8 cellular contexts compared by ENCODE assay signal in the genomic region with DNA sequence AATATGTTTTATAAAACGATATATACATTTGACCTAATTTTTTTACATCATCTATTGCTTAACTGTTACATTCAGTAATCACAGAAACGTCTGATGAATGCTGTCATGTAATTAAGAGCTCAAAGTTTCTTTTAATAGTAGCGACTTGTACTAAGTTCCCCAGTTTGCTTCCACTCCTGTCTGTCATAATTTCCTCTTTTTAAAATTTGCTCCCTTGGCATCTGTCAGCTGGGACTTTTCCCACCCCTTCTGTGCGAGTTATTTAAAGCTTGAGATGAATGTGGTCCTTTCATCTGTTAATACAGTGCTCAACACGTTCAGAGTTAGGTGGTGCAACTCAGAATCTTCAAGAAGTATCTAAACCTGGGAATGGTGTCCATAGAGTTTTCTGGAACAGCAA. TPM values are rescaled to one million over a fixed set of nuclear protein-coding genes. Genes with fewer than 3 reads are reported as not detected.
DNase-seq lines count a peak whose midpoint lies in the region; ATAC-seq lines count a peak whose summit lies in the region.

No MANE protein-coding gene starts in this region.

- DNase-seq in GF-D8 (lab: John Stamatoyannopoulos, UW) (peak; percentile 36), NOMO-1 (lab: John Stamatoyannopoulos, UW; ENCODE audit: unreplicated experiment in 2 of 2) (peak; percentile 11 to 69), NCI-H2196 (lab: John Stamatoyannopoulos, UW; ENCODE audit: unreplicated experiment) (no peak)
- DNase-seq in natural killer cell treated with Interleukin-12 subunit alpha and Interleukin-12 subunit beta and Interleukin-15 and Interleukin-18, amount 100 ng/mL, for 72 hours (ENCODE audit: low spot score): no peak

- no peak for ATAC-seq in natural killer cell treated with Interleukin-12 subunit alpha and Interleukin-12 subunit beta and Interleukin-15 and Interleukin-18, amount 100 ng/mL, for 72 hours
- ATAC-seq in GM21737 (IDR thresholded peaks at IDR 0.05; ENCODE audit: unreplicated experiment) (no peak), HG03354 (IDR thresholded peaks at IDR 0.05; ENCODE audit: poor library complexity, severe bottlenecking, unreplicated experiment) (no peak), HG03159 (IDR thresholded peaks at IDR 0.05; ENCODE audit: unreplicated experiment) (no peak)

- peak overlapping the region; percentile 98 for H3K4me3 Mint-ChIP-seq in dendritic cell treated with granulocyte-macrophage colony-stimulating factor and Interleukin-4, amounts not matched to agents 40 ng/mL and 50 ng/mL, for 4 days
- peak overlapping the region; percentile 99 for H3K4me3 Mint-ChIP-seq in natural killer cell treated with Interleukin-12 subunit alpha and Interleukin-12 subunit beta and Interleukin-15 and Interleukin-18, amount 100 ng/mL, for 72 hours

- no peaks in the 10 kb centered on the region for H3K9me3 Mint-ChIP-seq in dendritic cell treated with granulocyte-macrophage colony-stimulating factor and Interleukin-4, amounts not matched to agents 40 ng/mL and 50 ng/mL, for 4 days
- H3K9me3 Mint-ChIP-seq in natural killer cell treated with Interleukin-12 subunit alpha and Interleukin-12 subunit beta and Interleukin-15 and Interleukin-18, amount 100 ng/mL, for 72 hours: no peaks in the 10 kb centered on the region

- H3K36me3 Mint-ChIP-seq in dendritic cell treated with granulocyte-macrophage colony-stimulating factor and Interleukin-4, amounts not matched to agents 40 ng/mL and 50 ng/mL, for 4 days (ENCODE audit: low read depth): peaks cover 31% of the 10 kb centered on the region
- H3K36me3 Mint-ChIP-seq in natural killer cell treated with Interleukin-12 subunit alpha and Interleukin-12 subunit beta and Interleukin-15 and Interleukin-18, amount 100 ng/mL, for 72 hours: peaks cover 5% of the 10 kb centered on the region

- peak overlapping the region; percentile 98 for H3K27ac Mint-ChIP-seq in dendritic cell treated with granulocyte-macrophage colony-stimulating factor and Interleukin-4, amounts not matched to agents 40 ng/mL and 50 ng/mL, for 4 days
- peak overlapping the region; percentile 93 to 94 for H3K27ac Mint-ChIP-seq in natural killer cell treated with Interleukin-12 subunit alpha and Interleukin-12 subunit beta and Interleukin-15 and Interleukin-18, amount 100 ng/mL, for 72 hours

- peaks cover 58% of the 10 kb centered on the region for H3K4me1 Mint-ChIP-seq in dendritic cell treated with granulocyte-macrophage colony-stimulating factor and Interleukin-4, amounts not matched to agents 40 ng/mL and 50 ng/mL, for 4 days (ENCODE audit: low read depth)
- peaks cover 36 to 51% of the 10 kb centered on the region in 2 donors for H3K4me1 Mint-ChIP-seq in natural killer cell treated with Interleukin-12 subunit alpha and Interleukin-12 subunit beta and Interleukin-15 and Interleukin-18, amount 100 ng/mL, for 72 hours (ENCODE audit: low read depth in 2 of 2)

- intact Hi-C loops in dendritic cell treated with granulocyte-macrophage colony-stimulating factor and Interleukin-4, amounts not matched to agents 40 ng/mL and 50 ng/mL, for 4 days (cut with micrococcal nuclease): loop anchor here (1.0 to 10.0 kb wide), 6 partner anchors 92 to 1682 kb away; a partner anchor contains a TSS

- no peaks in the 10 kb centered on the region for H3K27me3 Mint-ChIP-seq in dendritic cell treated with granulocyte-macrophage colony-stimulating factor and Interleukin-4, amounts not matched to agents 40 ng/mL and 50 ng/mL, for 4 days
- H3K27me3 Mint-ChIP-seq in natural killer cell treated with Interleukin-12 subunit alpha and Interleukin-12 subunit beta and Interleukin-15 and Interleukin-18, amount 100 ng/mL, for 72 hours: no peaks in the 10 kb centered on the region

RNA-seq across cellular contexts. Expression of a gene that starts 1.2 kb away (rescaled TPM):
- total RNA-seq in natural killer cell treated with Interleukin-12 subunit alpha and Interleukin-12 subunit beta and Interleukin-15 and Interleukin-18, amount 100 ng/mL, for 72 hours: 10 to 100 TPM; 42.8 to 61.1 TPM

Comparison
In these comparisons a context has a peak if more than half of its experiments do, and no peak if none do; other contexts are left out.
1. DNase-seq: peak in GF-D8 (single experiment) and NOMO-1 (2 of 2); none in natural killer cell treated with Interleukin-12 subunit alpha and Interleukin-12 subunit beta and Interleukin-15 and Interleukin-18, amount 100 ng/mL, for 72 hours (single experiment) and NCI-H2196 (single experiment).